1 cellular context compared by ENCODE assay signal in the genomic region with DNA sequence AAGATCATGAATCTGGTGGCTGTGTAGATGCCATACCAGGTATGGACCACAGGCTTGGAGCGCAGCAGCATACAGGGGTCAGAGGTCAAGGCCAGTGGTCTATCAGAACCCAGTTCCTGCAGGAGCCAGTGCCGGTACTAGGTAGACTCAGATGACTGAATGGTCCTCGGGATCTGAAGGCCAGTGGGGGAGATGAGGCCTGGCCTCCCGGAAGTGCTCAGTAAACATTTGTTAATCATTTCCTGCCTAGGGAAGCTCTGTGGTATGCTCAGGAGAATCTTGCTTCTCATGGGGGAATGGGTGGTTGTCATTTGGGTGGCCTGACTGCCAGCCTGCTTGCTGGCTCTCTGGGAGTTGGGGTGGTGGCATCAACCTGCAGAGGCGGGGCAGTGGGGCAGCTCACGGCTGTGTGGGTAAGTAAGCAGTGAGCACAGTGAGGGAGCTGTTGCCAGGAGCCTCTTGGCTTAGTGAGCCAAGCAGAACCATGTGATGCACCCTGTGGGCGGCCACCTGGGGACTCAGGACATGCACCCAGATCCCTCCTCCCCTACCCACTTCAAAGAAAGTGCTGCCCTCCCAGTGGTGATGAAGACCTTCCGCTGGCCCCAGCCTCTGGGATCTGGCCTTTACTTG.
TF ChIP-seq lines count a peak whose summit lies in the region.

No MANE protein-coding gene starts in this region.

TF ChIP-seq in HepG2, 621 proteins besides CTCF, POLR2A, EP300 and RAD21 (continued from another document and continues in another):
- TF ChIP-seq, protein P1, sequence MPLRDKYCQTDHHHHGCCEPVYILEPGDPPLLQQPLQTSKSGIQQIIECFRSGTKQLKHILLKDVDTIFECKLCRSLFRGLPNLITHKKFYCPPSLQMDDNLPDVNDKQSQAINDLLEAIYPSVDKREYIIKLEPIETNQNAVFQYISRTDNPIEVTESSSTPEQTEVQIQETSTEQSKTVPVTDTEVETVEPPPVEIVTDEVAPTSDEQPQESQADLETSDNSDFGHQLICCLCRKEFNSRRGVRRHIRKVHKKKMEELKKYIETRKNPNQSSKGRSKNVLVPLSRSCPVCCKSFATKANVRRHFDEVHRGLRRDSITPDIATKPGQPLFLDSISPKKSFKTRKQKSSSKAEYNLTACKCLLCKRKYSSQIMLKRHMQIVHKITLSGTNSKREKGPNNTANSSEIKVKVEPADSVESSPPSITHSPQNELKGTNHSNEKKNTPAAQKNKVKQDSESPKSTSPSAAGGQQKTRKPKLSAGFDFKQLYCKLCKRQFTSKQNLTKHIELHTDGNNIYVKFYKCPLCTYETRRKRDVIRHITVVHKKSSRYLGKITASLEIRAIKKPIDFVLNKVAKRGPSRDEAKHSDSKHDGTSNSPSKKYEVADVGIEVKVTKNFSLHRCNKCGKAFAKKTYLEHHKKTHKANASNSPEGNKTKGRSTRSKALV (CRISPR knock-in tag; IDR thresholded peaks at IDR 0.05) = no peak
- TF ChIP-seq ZMAT3 (CRISPR knock-in tag; conservative IDR thresholded peaks at IDR 0.05) = no peak
- no peak for TF ChIP-seq ZNF446 (CRISPR knock-in tag; IDR thresholded peaks at IDR 0.05)
- no peak for TF ChIP-seq ZNF333 (CRISPR knock-in tag; IDR thresholded peaks at IDR 0.05; ENCODE audit: borderline replicate concordance)
- TF ChIP-seq XRCC5 (optimal IDR thresholded peaks at IDR 0.05; ENCODE audit: low read length) = no peak
- no peak for TF ChIP-seq ZFYVE20 (CRISPR knock-in tag; IDR thresholded peaks at IDR 0.05; ENCODE audit: borderline replicate concordance, low read depth)
- TF ChIP-seq, protein P2, sequence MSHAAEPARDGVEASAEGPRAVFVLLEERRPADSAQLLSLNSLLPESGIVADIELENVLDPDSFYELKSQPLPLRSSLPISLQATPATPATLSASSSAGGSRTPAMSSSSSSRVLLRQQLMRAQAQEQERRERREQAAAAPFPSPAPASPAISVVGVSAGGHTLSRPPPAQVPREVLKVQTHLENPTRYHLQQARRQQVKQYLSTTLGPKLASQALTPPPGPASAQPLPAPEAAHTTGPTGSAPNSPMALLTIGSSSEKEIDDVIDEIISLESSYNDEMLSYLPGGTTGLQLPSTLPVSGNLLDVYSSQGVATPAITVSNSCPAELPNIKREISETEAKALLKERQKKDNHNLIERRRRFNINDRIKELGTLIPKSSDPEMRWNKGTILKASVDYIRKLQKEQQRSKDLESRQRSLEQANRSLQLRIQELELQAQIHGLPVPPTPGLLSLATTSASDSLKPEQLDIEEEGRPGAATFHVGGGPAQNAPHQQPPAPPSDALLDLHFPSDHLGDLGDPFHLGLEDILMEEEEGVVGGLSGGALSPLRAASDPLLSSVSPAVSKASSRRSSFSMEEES (CRISPR knock-in tag; IDR thresholded peaks at IDR 0.05) = no peak
- peak; percentile 93 for TF ChIP-seq NR2C2 (CRISPR knock-in tag; IDR thresholded peaks at IDR 0.05; ENCODE audit: borderline replicate concordance)
- TF ChIP-seq, protein P3, sequence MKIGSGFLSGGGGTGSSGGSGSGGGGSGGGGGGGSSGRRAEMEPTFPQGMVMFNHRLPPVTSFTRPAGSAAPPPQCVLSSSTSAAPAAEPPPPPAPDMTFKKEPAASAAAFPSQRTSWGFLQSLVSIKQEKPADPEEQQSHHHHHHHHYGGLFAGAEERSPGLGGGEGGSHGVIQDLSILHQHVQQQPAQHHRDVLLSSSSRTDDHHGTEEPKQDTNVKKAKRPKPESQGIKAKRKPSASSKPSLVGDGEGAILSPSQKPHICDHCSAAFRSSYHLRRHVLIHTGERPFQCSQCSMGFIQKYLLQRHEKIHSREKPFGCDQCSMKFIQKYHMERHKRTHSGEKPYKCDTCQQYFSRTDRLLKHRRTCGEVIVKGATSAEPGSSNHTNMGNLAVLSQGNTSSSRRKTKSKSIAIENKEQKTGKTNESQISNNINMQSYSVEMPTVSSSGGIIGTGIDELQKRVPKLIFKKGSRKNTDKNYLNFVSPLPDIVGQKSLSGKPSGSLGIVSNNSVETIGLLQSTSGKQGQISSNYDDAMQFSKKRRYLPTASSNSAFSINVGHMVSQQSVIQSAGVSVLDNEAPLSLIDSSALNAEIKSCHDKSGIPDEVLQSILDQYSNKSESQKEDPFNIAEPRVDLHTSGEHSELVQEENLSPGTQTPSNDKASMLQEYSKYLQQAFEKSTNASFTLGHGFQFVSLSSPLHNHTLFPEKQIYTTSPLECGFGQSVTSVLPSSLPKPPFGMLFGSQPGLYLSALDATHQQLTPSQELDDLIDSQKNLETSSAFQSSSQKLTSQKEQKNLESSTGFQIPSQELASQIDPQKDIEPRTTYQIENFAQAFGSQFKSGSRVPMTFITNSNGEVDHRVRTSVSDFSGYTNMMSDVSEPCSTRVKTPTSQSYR (CRISPR knock-in tag; IDR thresholded peaks at IDR 0.05; ENCODE audit: borderline replicate concordance) = no peak
- no peak for TF ChIP-seq ZEB1 (IDR thresholded peaks at IDR 0.05; ENCODE audit: insufficient replicate concordance, low read depth)
- TF ChIP-seq, protein P4, sequence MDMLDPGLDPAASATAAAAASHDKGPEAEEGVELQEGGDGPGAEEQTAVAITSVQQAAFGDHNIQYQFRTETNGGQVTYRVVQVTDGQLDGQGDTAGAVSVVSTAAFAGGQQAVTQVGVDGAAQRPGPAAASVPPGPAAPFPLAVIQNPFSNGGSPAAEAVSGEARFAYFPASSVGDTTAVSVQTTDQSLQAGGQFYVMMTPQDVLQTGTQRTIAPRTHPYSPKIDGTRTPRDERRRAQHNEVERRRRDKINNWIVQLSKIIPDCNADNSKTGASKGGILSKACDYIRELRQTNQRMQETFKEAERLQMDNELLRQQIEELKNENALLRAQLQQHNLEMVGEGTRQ (IDR thresholded peaks at IDR 0.05; ENCODE audit: low read depth, low read length) = no peak
- TF ChIP-seq, protein P4 (CRISPR knock-in tag; IDR thresholded peaks at IDR 0.05; ENCODE audit: borderline replicate concordance) = no peak
- no peak for TF ChIP-seq ARID2 (CRISPR knock-in tag; IDR thresholded peaks at IDR 0.05; ENCODE audit: borderline replicate concordance)
- no peak for TF ChIP-seq NFE2L2 (IDR thresholded peaks at IDR 0.05; ENCODE audit: low read length)
- peak; percentile 47; the same call in 1 of the 2 replicates for TF ChIP-seq NCOA2 (CRISPR knock-in tag; IDR thresholded peaks at IDR 0.05)
- TF ChIP-seq GLI4 (CRISPR knock-in tag; IDR thresholded peaks at IDR 0.05; ENCODE audit: borderline replicate concordance) = no peak
- peak; percentile 32; the same call in 1 of the 2 replicates for TF ChIP-seq DPF2 (CRISPR knock-in tag; IDR thresholded peaks at IDR 0.05; ENCODE audit: borderline replicate concordance, low read depth)
- no peak for TF ChIP-seq SP4 (CRISPR knock-in tag; IDR thresholded peaks at IDR 0.05)
- TF ChIP-seq, protein P5, sequence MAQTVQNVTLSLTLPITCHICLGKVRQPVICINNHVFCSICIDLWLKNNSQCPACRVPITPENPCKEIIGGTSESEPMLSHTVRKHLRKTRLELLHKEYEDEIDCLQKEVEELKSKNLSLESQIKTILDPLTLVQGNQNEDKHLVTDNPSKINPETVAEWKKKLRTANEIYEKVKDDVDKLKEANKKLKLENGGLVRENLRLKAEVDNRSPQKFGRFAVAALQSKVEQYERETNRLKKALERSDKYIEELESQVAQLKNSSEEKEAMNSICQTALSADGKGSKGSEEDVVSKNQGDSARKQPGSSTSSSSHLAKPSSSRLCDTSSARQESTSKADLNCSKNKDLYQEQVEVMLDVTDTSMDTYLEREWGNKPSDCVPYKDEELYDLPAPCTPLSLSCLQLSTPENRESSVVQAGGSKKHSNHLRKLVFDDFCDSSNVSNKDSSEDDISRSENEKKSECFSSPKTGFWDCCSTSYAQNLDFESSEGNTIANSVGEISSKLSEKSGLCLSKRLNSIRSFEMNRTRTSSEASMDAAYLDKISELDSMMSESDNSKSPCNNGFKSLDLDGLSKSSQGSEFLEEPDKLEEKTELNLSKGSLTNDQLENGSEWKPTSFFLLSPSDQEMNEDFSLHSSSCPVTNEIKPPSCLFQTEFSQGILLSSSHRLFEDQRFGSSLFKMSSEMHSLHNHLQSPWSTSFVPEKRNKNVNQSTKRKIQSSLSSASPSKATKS (CRISPR knock-in tag; IDR thresholded peaks at IDR 0.05) = no peak
- TF ChIP-seq, protein P6, sequence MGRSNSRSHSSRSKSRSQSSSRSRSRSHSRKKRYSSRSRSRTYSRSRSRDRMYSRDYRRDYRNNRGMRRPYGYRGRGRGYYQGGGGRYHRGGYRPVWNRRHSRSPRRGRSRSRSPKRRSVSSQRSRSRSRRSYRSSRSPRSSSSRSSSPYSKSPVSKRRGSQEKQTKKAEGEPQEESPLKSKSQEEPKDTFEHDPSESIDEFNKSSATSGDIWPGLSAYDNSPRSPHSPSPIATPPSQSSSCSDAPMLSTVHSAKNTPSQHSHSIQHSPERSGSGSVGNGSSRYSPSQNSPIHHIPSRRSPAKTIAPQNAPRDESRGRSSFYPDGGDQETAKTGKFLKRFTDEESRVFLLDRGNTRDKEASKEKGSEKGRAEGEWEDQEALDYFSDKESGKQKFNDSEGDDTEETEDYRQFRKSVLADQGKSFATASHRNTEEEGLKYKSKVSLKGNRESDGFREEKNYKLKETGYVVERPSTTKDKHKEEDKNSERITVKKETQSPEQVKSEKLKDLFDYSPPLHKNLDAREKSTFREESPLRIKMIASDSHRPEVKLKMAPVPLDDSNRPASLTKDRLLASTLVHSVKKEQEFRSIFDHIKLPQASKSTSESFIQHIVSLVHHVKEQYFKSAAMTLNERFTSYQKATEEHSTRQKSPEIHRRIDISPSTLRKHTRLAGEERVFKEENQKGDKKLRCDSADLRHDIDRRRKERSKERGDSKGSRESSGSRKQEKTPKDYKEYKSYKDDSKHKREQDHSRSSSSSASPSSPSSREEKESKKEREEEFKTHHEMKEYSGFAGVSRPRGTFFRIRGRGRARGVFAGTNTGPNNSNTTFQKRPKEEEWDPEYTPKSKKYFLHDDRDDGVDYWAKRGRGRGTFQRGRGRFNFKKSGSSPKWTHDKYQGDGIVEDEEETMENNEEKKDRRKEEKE (IDR thresholded peaks at IDR 0.05) = no peak
- TF ChIP-seq, protein P7, sequence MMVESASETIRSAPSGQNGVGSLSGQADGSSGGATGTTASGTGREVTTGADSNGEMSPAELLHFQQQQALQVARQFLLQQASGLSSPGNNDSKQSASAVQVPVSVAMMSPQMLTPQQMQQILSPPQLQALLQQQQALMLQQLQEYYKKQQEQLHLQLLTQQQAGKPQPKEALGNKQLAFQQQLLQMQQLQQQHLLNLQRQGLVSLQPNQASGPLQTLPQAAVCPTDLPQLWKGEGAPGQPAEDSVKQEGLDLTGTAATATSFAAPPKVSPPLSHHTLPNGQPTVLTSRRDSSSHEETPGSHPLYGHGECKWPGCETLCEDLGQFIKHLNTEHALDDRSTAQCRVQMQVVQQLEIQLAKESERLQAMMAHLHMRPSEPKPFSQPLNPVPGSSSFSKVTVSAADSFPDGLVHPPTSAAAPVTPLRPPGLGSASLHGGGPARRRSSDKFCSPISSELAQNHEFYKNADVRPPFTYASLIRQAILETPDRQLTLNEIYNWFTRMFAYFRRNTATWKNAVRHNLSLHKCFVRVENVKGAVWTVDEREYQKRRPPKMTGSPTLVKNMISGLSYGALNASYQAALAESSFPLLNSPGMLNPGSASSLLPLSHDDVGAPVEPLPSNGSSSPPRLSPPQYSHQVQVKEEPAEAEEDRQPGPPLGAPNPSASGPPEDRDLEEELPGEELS (CRISPR knock-in tag; IDR thresholded peaks at IDR 0.05) = peak; percentile 68
- no peak for TF ChIP-seq KDM4B (CRISPR knock-in tag; IDR thresholded peaks at IDR 0.05)
- TF ChIP-seq GABPB1 (CRISPR knock-in tag; IDR thresholded peaks at IDR 0.05) = peak; percentile 74
- no peak for TF ChIP-seq SPEN (CRISPR knock-in tag; IDR thresholded peaks at IDR 0.05; ENCODE audit: low read depth)
- TF ChIP-seq, protein P8, sequence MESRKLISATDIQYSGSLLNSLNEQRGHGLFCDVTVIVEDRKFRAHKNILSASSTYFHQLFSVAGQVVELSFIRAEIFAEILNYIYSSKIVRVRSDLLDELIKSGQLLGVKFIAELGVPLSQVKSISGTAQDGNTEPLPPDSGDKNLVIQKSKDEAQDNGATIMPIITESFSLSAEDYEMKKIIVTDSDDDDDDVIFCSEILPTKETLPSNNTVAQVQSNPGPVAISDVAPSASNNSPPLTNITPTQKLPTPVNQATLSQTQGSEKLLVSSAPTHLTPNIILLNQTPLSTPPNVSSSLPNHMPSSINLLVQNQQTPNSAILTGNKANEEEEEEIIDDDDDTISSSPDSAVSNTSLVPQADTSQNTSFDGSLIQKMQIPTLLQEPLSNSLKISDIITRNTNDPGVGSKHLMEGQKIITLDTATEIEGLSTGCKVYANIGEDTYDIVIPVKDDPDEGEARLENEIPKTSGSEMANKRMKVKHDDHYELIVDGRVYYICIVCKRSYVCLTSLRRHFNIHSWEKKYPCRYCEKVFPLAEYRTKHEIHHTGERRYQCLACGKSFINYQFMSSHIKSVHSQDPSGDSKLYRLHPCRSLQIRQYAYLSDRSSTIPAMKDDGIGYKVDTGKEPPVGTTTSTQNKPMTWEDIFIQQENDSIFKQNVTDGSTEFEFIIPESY (CRISPR knock-in tag; IDR thresholded peaks at IDR 0.05) = no peak
- TF ChIP-seq ZMYM3 (CRISPR knock-in tag; IDR thresholded peaks at IDR 0.05) = no peak
- TF ChIP-seq LCORL (IDR thresholded peaks at IDR 0.05) = no peak
- TF ChIP-seq LCORL (CRISPR knock-in tag; IDR thresholded peaks at IDR 0.05) = no peak
- TF ChIP-seq MTF2 (CRISPR knock-in tag; IDR thresholded peaks at IDR 0.05; ENCODE audit: borderline replicate concordance) = no peak
- TF ChIP-seq MTF1 (CRISPR knock-in tag; IDR thresholded peaks at IDR 0.05) = no peak
- TF ChIP-seq ZBTB20 (CRISPR knock-in tag; IDR thresholded peaks at IDR 0.05; ENCODE audit: borderline replicate concordance, low read depth) = peak; percentile 28; the same call in 1 of the 2 replicates
